Comparison of ENCODE assay signal across 8 cellular contexts in the genomic region with DNA sequence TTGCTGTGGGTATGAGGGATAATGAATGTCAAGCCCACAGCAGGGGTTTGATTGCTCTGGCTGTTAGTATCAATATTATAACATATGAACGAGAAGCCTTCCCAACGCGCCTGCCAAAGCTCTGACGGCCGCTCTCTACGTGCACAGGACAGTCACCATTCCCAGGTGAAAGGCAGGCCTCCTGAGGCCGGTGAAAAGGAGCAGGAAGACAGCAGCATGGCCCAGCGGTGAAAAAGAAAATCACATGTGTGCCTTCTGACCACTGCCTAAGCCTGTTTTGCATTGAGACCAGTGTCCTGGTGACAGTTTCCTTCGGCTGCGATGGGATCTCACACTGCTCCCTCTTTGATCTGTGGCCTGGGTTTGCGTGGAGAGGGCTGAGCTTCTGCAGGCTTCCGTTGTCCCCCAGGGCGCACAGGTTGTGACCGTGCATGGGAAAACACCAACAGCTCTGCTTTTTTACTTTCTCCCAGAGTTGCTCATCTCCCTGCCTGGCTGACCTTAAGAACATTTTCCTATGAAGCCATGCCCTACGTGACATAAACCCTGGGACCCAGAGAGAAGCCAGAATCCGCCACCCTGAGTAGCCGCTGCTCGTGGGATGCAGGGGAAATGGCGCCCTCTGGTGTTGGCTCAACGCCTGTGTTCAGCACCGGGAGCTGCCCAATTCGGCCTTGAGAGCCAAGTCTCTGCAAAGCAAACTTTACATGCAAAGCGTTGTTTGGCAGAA.
DNase-seq lines count a peak whose midpoint lies in the region; ATAC-seq and TF ChIP-seq lines count a peak whose summit lies in the region.

No MANE protein-coding gene starts in this region.

- no peaks in the 10 kb centered on the region for H3K36me3 Mint-ChIP-seq in MCF 10A (ENCODE audit: insufficient read depth, unreplicated experiment)

- peak; percentile 71 for ATAC-seq in left lobe of liver
- ATAC-seq in HG03342 (IDR thresholded peaks at IDR 0.05; ENCODE audit: unreplicated experiment): no peak
- no peak for ATAC-seq in GM19455 (IDR thresholded peaks at IDR 0.05; ENCODE audit: unreplicated experiment)

- peak; percentile 79 for TF ChIP-seq CTCF in MCF 10A (IDR thresholded peaks at IDR 0.05; ENCODE audit: unreplicated experiment)

- no peaks in the 10 kb centered on the region for H3K9me3 Mint-ChIP-seq in MCF 10A (ENCODE audit: unreplicated experiment)

- no TSS peak for BruUV-seq in MCF 10A (replicated peaks; lab: Mats Ljungman, UMichigan)

- H3K4me1 Mint-ChIP-seq in MCF 10A (ENCODE audit: insufficient read depth, unreplicated experiment): no peaks in the 10 kb centered on the region

- intact Hi-C loops in MCF 10A (cut with micrococcal nuclease): loop anchor here (1.0 to 5.0 kb wide), 2 partner anchors 60 to 165 kb away; no protein-coding TSS in a partner anchor

- CTCF ChIA-PET in MCF 10A (lab: Yijun Ruan, JAX): interaction anchor here (0.5 to 4.1 kb wide), 27 partner anchors 10 to 1486 kb away, joined by 3 to 47 read pairs (median 4); no protein-coding TSS in a partner anchor

- no peak overlapping the region for H3K27ac Mint-ChIP-seq in MCF 10A (ENCODE audit: low read depth, unreplicated experiment)

- H3K4me3 Mint-ChIP-seq in MCF 10A (ENCODE audit: unreplicated experiment): no peak overlapping the region

- H3K27me3 Mint-ChIP-seq in MCF 10A (ENCODE audit: insufficient read depth, unreplicated experiment): peaks cover 18% of the 10 kb centered on the region

- peak; percentile 44 for DNase-seq in EL
- peak; percentile 26 for DNase-seq in LHCN-M2 (ENCODE audit: low read depth)
- peak; percentile 16 for DNase-seq in T follicular helper cell (ENCODE audit: low read depth)
- peak; percentile 54 for DNase-seq in MCF 10A (ENCODE audit: unreplicated experiment)
- no peak for DNase-seq in left lobe of liver (ENCODE audit: low spot score)
- peak; percentile 17 to 57 (median 19) for DNase-seq in stimulated activated CD4-positive, alpha-beta T cell treated with anti-CD3 and anti-CD28 coated beads, TNF-alpha, amount 100 ng/mL, for 48 hours (ENCODE audit: low read depth in 3 of 3)

- POLR2A ChIA-PET in MCF 10A (lab: Yijun Ruan, JAX): interaction anchor here (0.7 to 1.6 kb wide), 2 partner anchors 165 to 170 kb away, joined by 3 to 6 read pairs; no protein-coding TSS in a partner anchor
